10 cellular contexts compared by ENCODE assay signal in the genomic region with DNA sequence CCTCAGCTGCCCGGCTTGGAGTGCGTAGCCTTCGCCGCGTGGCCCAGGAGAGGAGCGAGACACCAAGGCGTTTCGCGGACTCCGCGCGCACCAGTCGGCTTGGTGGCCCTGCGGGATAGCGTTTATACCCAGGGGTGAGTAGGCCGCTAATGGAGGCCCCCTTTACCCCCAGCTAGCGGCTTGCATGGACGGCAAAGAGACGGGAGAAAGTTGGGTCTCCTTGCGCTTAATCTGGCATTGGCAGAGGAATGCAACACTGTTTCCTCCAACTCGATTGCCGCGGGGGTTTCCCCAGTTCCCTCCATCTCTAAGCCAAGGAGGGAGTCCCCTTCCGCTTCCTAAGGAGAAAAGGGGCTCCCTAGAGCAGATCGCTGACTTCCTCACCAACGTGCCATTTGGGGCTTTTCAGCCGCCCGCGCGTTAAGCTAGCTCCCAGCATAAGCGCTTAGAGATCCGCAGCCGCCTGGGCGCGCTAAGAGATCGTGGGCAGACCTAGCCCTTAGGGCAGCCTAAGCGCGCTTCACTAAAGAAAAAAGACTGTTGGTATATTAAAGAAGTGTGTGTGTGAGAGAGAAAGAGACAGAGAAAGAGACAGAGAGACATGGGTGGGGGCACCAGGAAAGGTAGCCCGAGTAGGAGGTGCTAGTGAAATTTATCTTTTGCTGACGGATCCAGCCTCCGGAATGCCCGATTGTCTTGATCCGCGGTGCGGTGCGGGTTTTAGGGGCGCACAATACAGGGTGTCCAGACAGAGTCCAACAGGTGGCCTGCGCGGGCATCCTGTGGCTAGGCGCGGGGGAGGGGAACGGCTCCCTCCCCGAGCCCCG.
DNase-seq lines count a peak whose midpoint lies in the region; ATAC-seq and TF ChIP-seq lines count a peak whose summit lies in the region.
"Had no signal": no experiment of that assay in that cellular context is flagged by ENCODE, and none has a peak within 500 bp of the region (broad histone marks: within the 10 kb centered on the region; RNA-seq: fewer than 3 reads in every experiment).

No MANE protein-coding gene starts in this region.

- no peak for TF ChIP-seq CTCF in body of pancreas (IDR thresholded peaks at IDR 0.05)
- TF ChIP-seq CTCF in suprapubic skin (IDR thresholded peaks at IDR 0.05) = no peak

- H3K36me3 ChIP-seq in body of pancreas (replicated peaks in 1 of 2; ENCODE audit: insufficient read depth in 1 of 2, low read depth in 2 of 2) (no peaks in the 10 kb centered on the region), suprapubic skin (no peaks in the 10 kb centered on the region)
- H3K36me3 ChIP-seq: SJSA1 had no signal

- CTCF ChIA-PET in HEK293T (lab: Yijun Ruan, JAX) = no interaction called here

- 3 to 4% methylated on average over 36 to 54 of the region's 54 CpGs for WGBS in body of pancreas, 2 donors
- 4% methylated on average over 53 of the region's 54 CpGs for whole genome bisulfite sequencing in suprapubic skin

- H3K4me1 ChIP-seq in body of pancreas = peaks cover 19% of the 10 kb centered on the region
- H3K4me1 ChIP-seq in suprapubic skin = peaks cover 14% of the 10 kb centered on the region
- H3K4me1 ChIP-seq: SJSA1 had no signal

- ATAC-seq in body of pancreas (peak; percentile 12), GM21390 (IDR thresholded peaks at IDR 0.05; ENCODE audit: unreplicated experiment) (no peak)
- ATAC-seq: HCT116 had no signal

- intact Hi-C loops in body of pancreas (cut with DNase I) = no loop called here

- H3K27ac ChIP-seq in body of pancreas = no peak overlapping the region
- no peak overlapping the region for H3K27ac ChIP-seq in suprapubic skin
- H3K27ac ChIP-seq: SJSA1 had no signal

- no peak overlapping the region for H3K4me3 ChIP-seq in body of pancreas
- H3K4me3 ChIP-seq in suprapubic skin = peak overlapping the region; percentile 46
- H3K4me3 ChIP-seq: SJSA1 had no signal

- H3K27me3 ChIP-seq in body of pancreas (peaks cover 0 to 8% of the 10 kb centered on the region in 2 donors), suprapubic skin (peaks cover 75% of the 10 kb centered on the region)

- no peak for TF ChIP-seq POLR2A in body of pancreas (IDR thresholded peaks at IDR 0.05)
- no peak for TF ChIP-seq POLR2A in suprapubic skin (IDR thresholded peaks at IDR 0.05)

- no peaks in the 10 kb centered on the region for H3K9me3 ChIP-seq in body of pancreas
- H3K9me3 ChIP-seq in suprapubic skin = no peaks in the 10 kb centered on the region

- DNase-seq in NCI-H2081 (lab: John Stamatoyannopoulos, UW) = peak; percentile 17 to 68
- DNase-seq in NCI-H2081 treated with DMSO at 0.1 percent for 48 hours (lab: John Stamatoyannopoulos, UW) = no peak
- no peak for DNase-seq in body of pancreas
- DNase-seq in kidney glomerular epithelial cell (lab: John Stamatoyannopoulos, UW) = peak; percentile 50
- no peak for DNase-seq in suprapubic skin (ENCODE audit: low spot score in 2 of 2)
- DNase-seq in NAMALWA (ENCODE audit: low spot score) = no peak
- DNase-seq in HEK293T (ENCODE audit: extremely low spot score) = no peak

- POLR2A ChIA-PET in HEK293T (lab: Yijun Ruan, JAX) = no interaction called here

- TF ChIP-seq EP300 in suprapubic skin (IDR thresholded peaks at IDR 0.05) = no peak

TF ChIP-seq in HEK293T, 16 proteins besides CTCF, POLR2A, EP300 and RAD21:
- TF ChIP-seq FOXA1 (IDR thresholded peaks at IDR 0.05) = no peak
- no peak for TF ChIP-seq ELF4 (IDR thresholded peaks at IDR 0.05)
- TF ChIP-seq PKNOX1 (IDR thresholded peaks at IDR 0.05) = no peak
- no peak for TF ChIP-seq CTBP1 (IDR thresholded peaks at IDR 0.05; ENCODE audit: borderline replicate concordance)
- TF ChIP-seq BHLHE40 (IDR thresholded peaks at IDR 0.05; ENCODE audit: borderline replicate concordance) = no peak
- no peak for TF ChIP-seq FOXK2 (IDR thresholded peaks at IDR 0.05)
- no peak for TF ChIP-seq LEF1 (IDR thresholded peaks at IDR 0.05; ENCODE audit: borderline replicate concordance)
- TF ChIP-seq NFRKB (IDR thresholded peaks at IDR 0.05) = no peak
- TF ChIP-seq SUZ12 (IDR thresholded peaks at IDR 0.05) = no peak
- no peak for TF ChIP-seq SP1 (IDR thresholded peaks at IDR 0.05)

Comparison
In these comparisons a context has a peak if more than half of its experiments do, and no peak if none do; other contexts are left out.
1. DNase-seq: peak in NCI-H2081 (2 of 2) and kidney glomerular epithelial cell (single experiment); none in NCI-H2081 treated with DMSO at 0.1 percent for 48 hours (single experiment), body of pancreas (0 of 4), suprapubic skin (0 of 2), NAMALWA (single experiment) and HEK293T (single experiment).